Comparison of ENCODE assay signal across 9 cellular contexts in the genomic region with DNA sequence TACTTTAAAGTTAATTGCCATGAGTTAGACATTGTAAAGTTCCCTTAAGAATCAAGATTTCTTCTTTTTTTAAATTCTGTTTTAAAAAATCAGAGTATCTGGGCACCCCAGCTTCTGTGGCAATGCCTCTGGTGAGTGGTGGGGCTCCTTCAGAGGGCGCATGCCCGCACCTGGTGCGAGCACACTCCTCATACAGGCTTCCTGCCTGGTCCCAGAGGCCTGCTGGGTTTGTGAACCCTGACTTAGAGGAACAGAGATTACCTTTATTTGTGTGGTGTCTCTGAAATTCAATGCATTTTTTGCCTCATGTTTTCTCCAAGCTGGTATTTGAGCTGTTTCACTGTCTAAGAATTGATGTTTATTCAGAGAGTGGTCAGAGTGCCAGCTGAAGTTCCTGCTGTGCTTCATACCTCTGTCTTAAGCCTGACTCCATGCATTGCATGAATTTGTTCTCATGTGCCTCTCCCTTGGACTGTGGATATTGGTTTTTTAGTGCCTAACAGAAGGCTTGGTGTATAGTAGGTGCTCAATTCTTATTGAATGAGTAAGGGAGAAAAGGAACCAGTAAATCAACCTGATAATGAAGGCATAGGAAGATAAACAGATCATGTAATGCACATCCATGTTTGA. TPM values are rescaled to one million over a fixed set of nuclear protein-coding genes. Genes with fewer than 3 reads are reported as not detected.
A peak's percentile ranks its signal among the peaks of the same experiment; 100 is the strongest.
DNase-seq lines count a peak whose midpoint lies in the region; ATAC-seq and TF ChIP-seq lines count a peak whose summit lies in the region.
"Had no signal": no experiment of that assay in that cellular context is flagged by ENCODE, and none has a peak within 500 bp of the region (broad histone marks: within the 10 kb centered on the region; RNA-seq: fewer than 3 reads in every experiment).

No MANE protein-coding gene starts in this region.

- no peak overlapping the region for H3K9ac ChIP-seq in PC-3 (ENCODE audit: low read length)
- H3K9ac ChIP-seq in neural progenitor cell = no peak overlapping the region

- H3K9me3 ChIP-seq in PC-3 (ENCODE audit: low read length) = no peaks in the 10 kb centered on the region
- H3K9me3 ChIP-seq in neural progenitor cell (ENCODE audit: low read depth) = no peaks in the 10 kb centered on the region

- intact Hi-C loops in PC-3 (cut with micrococcal nuclease) = loop anchor here (2.0 kb wide), 1 partner anchor 19 kb away; no protein-coding TSS in a partner anchor

- no peaks in the 10 kb centered on the region for H3K9me2 ChIP-seq in PC-3 (replicated peaks; ENCODE audit: low read length)

- H3F3A ChIP-seq in PC-3 (ENCODE audit: low read length, unreplicated experiment) = no peaks in the 10 kb centered on the region
- peaks cover 4% of the 10 kb centered on the region for H3F3A ChIP-seq in neural progenitor cell (ENCODE audit: low read depth)

- H3K9me3 Mint-ChIP-seq in neural progenitor cell (peaks cover 17% of the 10 kb centered on the region), progenitor cell of endocrine pancreas (ENCODE audit: low read depth) (peaks cover 2% of the 10 kb centered on the region)

- CTCF ChIA-PET in PC-3 (lab: Charles Lee) = interaction anchor here (1.7 kb wide), 1 partner anchor 29 kb away, joined by 13 read pairs; the partner anchor contains the start of gene PHLPP1

- H3K27ac ChIP-seq in PC-3 (ENCODE audit: low read length) = no peak overlapping the region
- no peak overlapping the region for H3K27ac ChIP-seq in neural progenitor cell

- H3K27me3 ChIP-seq in PC-3 (ENCODE audit: low read length) (no peaks in the 10 kb centered on the region), neural progenitor cell (no peaks in the 10 kb centered on the region)

- H3K4me2 ChIP-seq in PC-3 (ENCODE audit: low read length) (no peak overlapping the region), neural progenitor cell (peak overlapping the region; percentile 1)

- TF ChIP-seq CTCF in PC-3 (conservative IDR thresholded peaks at IDR 0.05; ENCODE audit: low read depth, low read length) (no peak), neural progenitor cell (IDR thresholded peaks at IDR 0.05) (no peak), progenitor cell of endocrine pancreas (IDR thresholded peaks at IDR 0.05; ENCODE audit: unreplicated experiment) (no peak)

- H3K4me1 ChIP-seq in PC-3 (ENCODE audit: insufficient read depth, low read length) (peaks cover 14% of the 10 kb centered on the region), neural progenitor cell (peaks cover 45% of the 10 kb centered on the region)

- H3K4me3 ChIP-seq in PC-3 (ENCODE audit: low read length) = no peak overlapping the region
- H3K4me3 ChIP-seq in neural progenitor cell = no peak overlapping the region

- peaks cover 15% of the 10 kb centered on the region; the same call in 1 of the 2 replicates for H4K20me1 ChIP-seq in PC-3 (ENCODE audit: low read length)
- peaks cover 49% of the 10 kb centered on the region for H4K20me1 ChIP-seq in neural progenitor cell (ENCODE audit: low read depth)

- H3K27ac Mint-ChIP-seq in neural progenitor cell (peak overlapping the region; percentile 14), progenitor cell of endocrine pancreas (no peak overlapping the region)

- peaks cover 22% of the 10 kb centered on the region for H3K4me1 Mint-ChIP-seq in neural progenitor cell
- peaks cover 33% of the 10 kb centered on the region for H3K4me1 Mint-ChIP-seq in progenitor cell of endocrine pancreas (ENCODE audit: low read depth)

- no peaks in the 10 kb centered on the region for H3K36me3 ChIP-seq in PC-3 (ENCODE audit: low read depth, low read length)
- H3K36me3 ChIP-seq in neural progenitor cell = no peaks in the 10 kb centered on the region

- no peak overlapping the region for H2AFZ ChIP-seq in PC-3 (ENCODE audit: low read length)
- no peak overlapping the region for H2AFZ ChIP-seq in neural progenitor cell (replicated peaks)

- DNase-seq in PC-3 (peak; percentile 5), neural progenitor cell (ENCODE audit: low spot score) (no peak), T-helper 9 cell (no peak), progenitor cell of endocrine pancreas (ENCODE audit: low spot score, unreplicated experiment) (no peak), NCI-H748 treated with DMSO at 0.1 percent for 48 hours (lab: John Stamatoyannopoulos, UW) (no peak)
- DNase-seq in activated naive CD4-positive, alpha-beta T cell treated with anti-CD3 and anti-CD28 coated beads, Interleukin-2, amount 50 U/mL, for 16 hours = no peak
- DNase-seq: activated CD4-positive, alpha-beta T cell treated with anti-CD3 and anti-CD28 coated beads for 4 hours had no signal

- H3K4me3 Mint-ChIP-seq in neural progenitor cell (no peak overlapping the region), progenitor cell of endocrine pancreas (ENCODE audit: low read depth) (no peak overlapping the region)

- POLR2A ChIA-PET in PC-3 (lab: Charles Lee; ENCODE audit: unreplicated experiment) = no interaction called here

- H3K36me3 Mint-ChIP-seq in neural progenitor cell = peaks cover 23% of the 10 kb centered on the region
- H3K36me3 Mint-ChIP-seq in progenitor cell of endocrine pancreas (ENCODE audit: insufficient read depth) = no peaks in the 10 kb centered on the region

- no TSS peak for BruUV-seq in PC-3 (replicated peaks; lab: Mats Ljungman, UMichigan)

- H3K27me3 Mint-ChIP-seq in neural progenitor cell (ENCODE audit: insufficient read depth, low read depth) = no peaks in the 10 kb centered on the region
- H3K27me3 Mint-ChIP-seq in progenitor cell of endocrine pancreas = no peaks in the 10 kb centered on the region

- H3K79me2 ChIP-seq in PC-3 (ENCODE audit: low read length) = peaks cover 89% of the 10 kb centered on the region
- H3K79me2 ChIP-seq in neural progenitor cell (ENCODE audit: low read depth) = peaks cover 100% of the 10 kb centered on the region

- ATAC-seq in GM18868 (IDR thresholded peaks at IDR 0.05; ENCODE audit: unreplicated experiment) (peak; percentile 91), HG02763 (IDR thresholded peaks at IDR 0.05; ENCODE audit: unreplicated experiment) (peak; percentile 73), PC-3 (peak; percentile 57)

RNA-seq across cellular contexts. Expression of gene PHLPP1, which starts 28.9 kb away (rescaled TPM):
- total RNA-seq in PC-3 (2014; rRNA removed) (14.1 and 22.5 TPM in 2 replicates), neural progenitor cell (ENCODE audit: low replicate concordance) (20.8 and 23.8 TPM in 2 replicates), progenitor cell of endocrine pancreas (16.5 and 18.0 TPM in 2 replicates)
